In genomic region chr16:66973716-66974115, GRCh38 we compare ENCODE assay signal across 34 cellular contexts. TPM values are rescaled to one million over a fixed set of nuclear protein-coding genes. Genes with fewer than 3 reads are reported as not detected.
"Had no signal": no experiment of that assay in that cellular context is flagged by ENCODE, and none has a peak within 500 bp of the region (broad histone marks: within the 10 kb centered on the region; RNA-seq: fewer than 3 reads in every experiment).

No MANE protein-coding gene starts in this region.

- H3K4me3 ChIP-seq: ascending aorta, breast epithelium, cardiac muscle cell, colonic mucosa, esophagus squamous epithelium had no signal

- ATAC-seq: activated T-cell treated with anti-CD3 and anti-CD28 coated beads, Interleukin-2, amount 50 U/mL, for 72 hours; WTC11 had no signal

- H3K27me3 Mint-ChIP-seq: activated CD4-positive, alpha-beta memory T cell treated with anti-CD3 and anti-CD28 coated beads, Interleukin-2, amount 10 ng/mL, durations not matched to agents 7 days and 5 days; activated CD4-positive, alpha-beta T cell treated with anti-CD3 and anti-CD28 coated beads, Interleukin-2, amount 10 ng/mL, durations not matched to agents 7 days and 5 days; activated naive CD8-positive, alpha-beta T cell had no signal

- FAIRE-seq: endometrium, endothelial cell of umbilical vein, frontal cortex, TTC549 had no signal

- DNase-seq: activated CD4-positive, alpha-beta memory T cell treated with anti-CD3 and anti-CD28 coated beads, Interleukin-2, amount 10 ng/mL, durations not matched to agents 7 days and 5 days; activated CD4-positive, alpha-beta T cell treated with anti-CD3 and anti-CD28 coated beads for 1 hour; activated CD4-positive, alpha-beta T cell treated with anti-CD3 and anti-CD28 coated beads for 4 hours; activated CD4-positive, alpha-beta T cell treated with anti-CD3 and anti-CD28 coated beads, Interleukin-2, amount 10 ng/mL, durations not matched to agents 7 days and 5 days; activated CD4-positive, alpha-beta T cell treated with anti-CD3 and anti-CD28 coated beads, Interleukin-2, amount 50 U/mL, for 4 hours; activated CD8-positive, alpha-beta memory T cell treated with anti-CD3 and anti-CD28 coated beads, Interleukin-2, amount 50 U/mL, for 48 hours; activated effector memory CD4-positive, alpha-beta T cell treated with Interleukin-2 at 50 U/mL for 16 hours; activated gamma-delta T cell treated with Interleukin-2 at 50 U/mL for 16 hours; activated naive CD4-positive, alpha-beta T cell treated with anti-CD3 and anti-CD28 coated beads, Interleukin-2, amount 50 U/mL, for 16 hours; activated naive CD4-positive, alpha-beta T cell treated with Interleukin-2 at 50 U/mL for 16 hours; activated T-cell treated with anti-CD3 and anti-CD28 coated beads for 4 hours; activated T-cell treated with anti-CD3 and anti-CD28 coated beads, Interleukin-2, amount 50 U/mL, for 24 hours; activated T-cell treated with anti-CD3 and anti-CD28 coated beads, Interleukin-2, amount 50 U/mL, for 72 hours; central memory CD4-positive, alpha-beta T cell; cerebellar nuclear complex; colonic mucosa; effector CD8-positive, alpha-beta T cell; esophagus squamous epithelium; head of caudate nucleus; T-helper 2 cell had no signal

- H3K27ac Mint-ChIP-seq: activated CD4-positive, alpha-beta memory T cell treated with anti-CD3 and anti-CD28 coated beads, Interleukin-2, amount 10 ng/mL, durations not matched to agents 7 days and 5 days; activated CD4-positive, alpha-beta T cell treated with anti-CD3 and anti-CD28 coated beads, Interleukin-2, amount 10 ng/mL, durations not matched to agents 7 days and 5 days; activated naive CD8-positive, alpha-beta T cell; activated T-cell treated with anti-CD3 and anti-CD28 coated beads, Interleukin-2, amount 50 U/mL, for 72 hours; WTC11 had no signal

- H3K27ac ChIP-seq: ascending aorta, breast epithelium, cardiac muscle cell, colonic mucosa, epithelial cell of prostate, esophagus squamous epithelium, VCaP had no signal

- H3K4me1 ChIP-seq: breast epithelium, colonic mucosa had no signal

- H3K36me3 Mint-ChIP-seq: activated naive CD8-positive, alpha-beta T cell; brain; WTC11 had no signal

- H3K9me3 Mint-ChIP-seq: activated CD4-positive, alpha-beta T cell treated with anti-CD3 and anti-CD28 coated beads, Interleukin-2, amount 10 ng/mL, durations not matched to agents 7 days and 5 days; activated T-cell treated with anti-CD3 and anti-CD28 coated beads, Interleukin-2, amount 50 U/mL, for 24 hours; activated T-cell treated with anti-CD3 and anti-CD28 coated beads, Interleukin-2, amount 50 U/mL, for 72 hours; WTC11 had no signal

- H3K4me3 Mint-ChIP-seq: activated CD4-positive, alpha-beta memory T cell treated with anti-CD3 and anti-CD28 coated beads, Interleukin-2, amount 10 ng/mL, durations not matched to agents 7 days and 5 days; activated CD4-positive, alpha-beta T cell treated with anti-CD3 and anti-CD28 coated beads, Interleukin-2, amount 10 ng/mL, durations not matched to agents 7 days and 5 days; activated naive CD8-positive, alpha-beta T cell; activated T-cell treated with anti-CD3 and anti-CD28 coated beads, Interleukin-2, amount 50 U/mL, for 24 hours; brain; WTC11 had no signal

- H3K9me3 ChIP-seq: ascending aorta, breast epithelium, colonic mucosa, esophagus squamous epithelium had no signal

- H3K36me3 ChIP-seq: ascending aorta, breast epithelium, cardiac muscle cell, colonic mucosa, esophagus squamous epithelium had no signal

- H3K27me3 ChIP-seq: ascending aorta, breast epithelium, cardiac muscle cell, colonic mucosa had no signal

RNA-seq across cellular contexts. Expression of gene CES3, which starts 12.7 kb away (rescaled TPM):
- total RNA-seq: ascending aorta, dermis microvascular lymphatic vessel endothelial cell, endothelial cell of umbilical vein, fibroblast of villous mesenchyme had no signal
